8 cellular contexts compared by ENCODE assay signal in the genomic region with DNA sequence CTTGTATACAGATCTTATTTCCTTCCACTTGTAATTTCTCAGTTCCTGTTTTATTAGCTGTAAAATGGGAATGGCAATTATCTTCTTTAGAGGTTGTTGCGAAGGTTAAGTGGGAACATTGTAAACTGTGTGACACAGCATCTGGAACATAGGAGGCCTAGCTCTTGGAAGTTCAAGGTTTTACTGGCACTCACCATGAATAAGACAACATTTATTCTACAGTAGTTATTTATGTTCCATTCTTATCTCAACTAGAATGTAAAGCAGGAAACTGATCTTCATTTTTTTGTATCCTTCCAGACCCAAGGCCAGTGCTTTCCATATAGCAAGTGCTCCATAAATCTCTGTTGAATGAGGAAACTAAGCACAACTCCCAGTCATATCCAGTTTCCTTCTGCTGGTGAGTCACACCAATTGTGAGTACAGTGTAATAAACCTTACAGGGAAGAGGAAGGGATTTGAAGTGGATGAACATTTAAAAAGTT.
A peak's percentile ranks its signal among the peaks of the same experiment; 100 is the strongest.
DNase-seq lines count a peak whose midpoint lies in the region; ATAC-seq and TF ChIP-seq lines count a peak whose summit lies in the region.

No MANE protein-coding gene starts in this region.

- H3K9me3 ChIP-seq in parathyroid adenoma (ENCODE audit: control insufficient read depth, low read length): no peaks in the 10 kb centered on the region

- H3K9me3 Mint-ChIP-seq in activated naive CD4-positive, alpha-beta T cell treated with anti-CD3 and anti-CD28 coated beads, Interleukin-2, amount 50 U/mL, for 24 hours: no peaks in the 10 kb centered on the region

- peak overlapping the region; percentile 96 for H3K27ac Mint-ChIP-seq in activated naive CD4-positive, alpha-beta T cell treated with anti-CD3 and anti-CD28 coated beads, Interleukin-2, amount 50 U/mL, for 24 hours

- no peak overlapping the region for H3K9ac ChIP-seq in parathyroid adenoma

- H3K4me3 Mint-ChIP-seq in activated naive CD4-positive, alpha-beta T cell treated with anti-CD3 and anti-CD28 coated beads, Interleukin-2, amount 50 U/mL, for 24 hours: peak overlapping the region; percentile 91

- no peaks in the 10 kb centered on the region for H3K27me3 Mint-ChIP-seq in activated naive CD4-positive, alpha-beta T cell treated with anti-CD3 and anti-CD28 coated beads, Interleukin-2, amount 50 U/mL, for 24 hours

- H3K27me3 ChIP-seq in parathyroid adenoma (ENCODE audit: control insufficient read depth, insufficient read depth, low read length): no peaks in the 10 kb centered on the region

- H3K36me3 Mint-ChIP-seq in activated naive CD4-positive, alpha-beta T cell treated with anti-CD3 and anti-CD28 coated beads, Interleukin-2, amount 50 U/mL, for 24 hours: peaks cover 15% of the 10 kb centered on the region

- no peak for ATAC-seq in activated CD4-positive, CD25-positive, alpha-beta regulatory T cell treated with anti-CD3 and anti-CD28 coated beads, Interleukin-2, amount 50 U/mL, for 24 hours

- no peak for TF ChIP-seq CTCF in parathyroid adenoma (IDR thresholded peaks at IDR 0.05)

- H3K4me1 Mint-ChIP-seq in activated naive CD4-positive, alpha-beta T cell treated with anti-CD3 and anti-CD28 coated beads, Interleukin-2, amount 50 U/mL, for 24 hours: peaks cover 69% of the 10 kb centered on the region

- H3K4me1 ChIP-seq in parathyroid adenoma: peaks cover 5% of the 10 kb centered on the region

- peak overlapping the region; percentile 94 for H3K4me3 ChIP-seq in parathyroid adenoma (ENCODE audit: low read depth, low read length)

- no peak for DNase-seq in activated naive CD4-positive, alpha-beta T cell (lab: John Stamatoyannopoulos, UW)
- DNase-seq in RKO (ENCODE audit: low spot score) (peak; percentile 95), epithelial cell of prostate (ENCODE audit: low read depth, low spot score) (peak; percentile 53), NCI-H2227 (lab: John Stamatoyannopoulos, UW; ENCODE audit: unreplicated experiment) (no peak), anterior cingulate cortex (lab: John Stamatoyannopoulos, UW) (no peak)

- no peak overlapping the region for H2AFZ ChIP-seq in parathyroid adenoma

- H3K36me3 ChIP-seq in parathyroid adenoma (ENCODE audit: control insufficient read depth, insufficient read depth, low read length): no peaks in the 10 kb centered on the region

- H3K4me2 ChIP-seq in parathyroid adenoma (ENCODE audit: low read length): peak overlapping the region; percentile 95

- peaks cover 3% of the 10 kb centered on the region for H3K79me2 ChIP-seq in parathyroid adenoma

- H3K27ac ChIP-seq in epithelial cell of prostate (peak overlapping the region; percentile 96), parathyroid adenoma (no peak overlapping the region)

Comparison
In these comparisons a context has a peak if more than half of its experiments do, and no peak if none do; other contexts are left out.
1. DNase-seq: peak in RKO (single experiment) and epithelial cell of prostate (single experiment); none in activated naive CD4-positive, alpha-beta T cell (0 of 4), NCI-H2227 (single experiment) and anterior cingulate cortex (0 of 58).